ENCODE assay signal across 2 cellular contexts in genomic region chr19:48958006-48958405, GRCh38.
A peak's percentile ranks its signal among the peaks of the same experiment; 100 is the strongest.
TF ChIP-seq lines count a peak whose summit lies in the region.

No MANE protein-coding gene starts in this region.

TF ChIP-seq in HEK293, 187 proteins besides CTCF, POLR2A, EP300 and RAD21:
- TF ChIP-seq SP2 (tag by site-specific recombination; IDR thresholded peaks at IDR 0.05) (no peak), ZNF354C (tag by site-specific recombination; IDR thresholded peaks at IDR 0.05; ENCODE audit: borderline replicate concordance, low read depth) (no peak), ZNF121 (tag by site-specific recombination; IDR thresholded peaks at IDR 0.05) (peak; percentile 97), SCRT2 (tag by site-specific recombination; IDR thresholded peaks at IDR 0.05) (no peak), IKZF3 (tag by site-specific recombination; IDR thresholded peaks at IDR 0.05) (no peak), ZNF266 (tag by site-specific recombination; IDR thresholded peaks at IDR 0.05; ENCODE audit: low read depth) (no peak)

TF ChIP-seq in endothelial cell of umbilical vein, 7 proteins besides CTCF, POLR2A, EP300 and RAD21:
- TF ChIP-seq EZH2 (IDR thresholded peaks at IDR 0.05; ENCODE audit: borderline replicate concordance, low read depth, low read length, severe bottlenecking) (no peak), FOS (IDR thresholded peaks at IDR 0.05; ENCODE audit: borderline replicate concordance, insufficient read depth, low read length) (no peak), GATA2 (IDR thresholded peaks at IDR 0.05; ENCODE audit: insufficient read depth, insufficient read length, low read depth, low read length) (no peak)
- TF ChIP-seq, protein P1, sequence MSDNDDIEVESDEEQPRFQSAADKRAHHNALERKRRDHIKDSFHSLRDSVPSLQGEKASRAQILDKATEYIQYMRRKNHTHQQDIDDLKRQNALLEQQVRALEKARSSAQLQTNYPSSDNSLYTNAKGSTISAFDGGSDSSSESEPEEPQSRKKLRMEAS (IDR thresholded peaks at IDR 0.05; ENCODE audit: insufficient read depth, insufficient read length), result no peak
